1 cellular context compared by ENCODE assay signal in genomic region chr3:49673131-49673714, GRCh38.
TF ChIP-seq lines count a peak whose summit lies in the region.

No MANE protein-coding gene starts in this region.

TF ChIP-seq in IMR-90, 13 proteins besides CTCF, POLR2A, EP300 and RAD21 (continued from another document):
- TF ChIP-seq, protein P1, sequence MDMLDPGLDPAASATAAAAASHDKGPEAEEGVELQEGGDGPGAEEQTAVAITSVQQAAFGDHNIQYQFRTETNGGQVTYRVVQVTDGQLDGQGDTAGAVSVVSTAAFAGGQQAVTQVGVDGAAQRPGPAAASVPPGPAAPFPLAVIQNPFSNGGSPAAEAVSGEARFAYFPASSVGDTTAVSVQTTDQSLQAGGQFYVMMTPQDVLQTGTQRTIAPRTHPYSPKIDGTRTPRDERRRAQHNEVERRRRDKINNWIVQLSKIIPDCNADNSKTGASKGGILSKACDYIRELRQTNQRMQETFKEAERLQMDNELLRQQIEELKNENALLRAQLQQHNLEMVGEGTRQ (IDR thresholded peaks at IDR 0.05; ENCODE audit: low read depth, low read length), result 0 out of 2 replicates have a peak, but pooled peaks have one; percentile 3
